Comparison of ENCODE assay signal across 9 cellular contexts in the genomic region with DNA sequence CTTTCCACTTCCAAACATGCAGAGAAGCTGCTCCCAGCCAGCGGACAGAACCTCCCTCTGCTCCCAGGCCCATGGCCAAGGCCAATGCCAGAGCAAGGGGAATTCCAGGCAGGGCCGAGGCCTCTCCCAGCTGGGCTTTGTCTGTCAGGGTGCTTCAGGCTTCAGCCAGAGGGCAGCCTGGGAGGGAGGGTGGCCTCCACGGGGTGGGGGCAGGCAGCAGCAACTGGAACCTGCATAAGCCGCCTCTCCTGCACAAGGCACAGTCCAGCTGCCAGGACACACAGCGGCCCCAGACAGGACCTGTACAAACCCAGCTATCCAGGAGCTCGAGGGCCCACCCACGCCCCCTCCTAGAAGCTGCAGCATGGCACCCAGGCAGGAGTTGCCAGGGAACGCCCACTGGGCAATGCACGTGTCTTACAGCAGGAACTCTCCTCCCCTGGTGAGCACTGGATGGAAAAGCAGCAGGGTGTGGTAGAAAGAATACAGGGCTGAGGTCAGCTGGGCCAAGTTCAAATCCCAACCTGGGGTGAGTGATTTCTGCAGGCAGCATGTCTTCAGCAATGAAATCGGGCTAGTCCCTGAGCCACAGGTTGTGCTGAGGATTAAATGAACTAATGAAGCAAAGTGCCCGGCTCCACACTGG. TPM values are rescaled to one million over a fixed set of nuclear protein-coding genes. Genes with fewer than 3 reads are reported as not detected.
DNase-seq lines count a peak whose midpoint lies in the region; ATAC-seq, FAIRE-seq and TF ChIP-seq lines count a peak whose summit lies in the region.
"Had no signal": no experiment of that assay in that cellular context is flagged by ENCODE, and none has a peak within 500 bp of the region (broad histone marks: within the 10 kb centered on the region; RNA-seq: fewer than 3 reads in every experiment).

No MANE protein-coding gene starts in this region.

- H3K9ac ChIP-seq in GM12878 (ENCODE audit: control insufficient read depth, insufficient read depth, low read length) (no peak overlapping the region), smooth muscle cell (ENCODE audit: low read depth) (no peak overlapping the region)

- ATAC-seq in GM12878: no peak
- no peak for ATAC-seq in GM19452 (IDR thresholded peaks at IDR 0.05; ENCODE audit: unreplicated experiment)
- ATAC-seq: stimulated activated naive CD8-positive, alpha-beta T cell treated with anti-CD3 and anti-CD28 coated beads, Interleukin-15, amount 100 ng/mL, for 72 hours had no signal

- DNase-seq in HK-2 (ENCODE audit: unreplicated experiment) (peak; percentile 80), GM12878 (ENCODE audit: low read depth, low spot score) (no peak), immature natural killer cell (no peak), smooth muscle cell (lab: John Stamatoyannopoulos, UW; ENCODE audit: unreplicated experiment) (peak; percentile 35), germinal center (ENCODE audit: low spot score) (no peak), GOT3 (lab: John Stamatoyannopoulos, UW) (no peak), NCI-H1436 (lab: John Stamatoyannopoulos, UW) (no peak)

- in situ Hi-C loops in GM12878 (cut with MboI): no loop called here

- peaks cover 75% of the 10 kb centered on the region for H3K4me1 ChIP-seq in GM12878 (ENCODE audit: control insufficient read depth, insufficient read depth, low read length)
- H3K4me1 ChIP-seq in smooth muscle cell (ENCODE audit: low read depth): peaks cover 30% of the 10 kb centered on the region

- no peak for TF ChIP-seq RAD21 in GM12878 (IDR thresholded peaks at IDR 0.05; ENCODE audit: insufficient read depth, low read depth, low read length)

- H3K36me3 ChIP-seq in GM12878 (ENCODE audit: control insufficient read depth in 2 of 2, insufficient read depth in 2 of 2, low read length in 1 of 2) (peaks cover 0 to 1% of the 10 kb centered on the region in 2 experiments; a peak in 1 of 4 replicates), smooth muscle cell (ENCODE audit: low read depth) (no peaks in the 10 kb centered on the region)

- H3K4me3 ChIP-seq in GM12878 (no peak overlapping the region), smooth muscle cell (no peak overlapping the region)

- TF ChIP-seq CTCF in GM12878 (IDR thresholded peaks at IDR 0.05 in 2 of 3, conservative IDR thresholded peaks at IDR 0.05 in 1 of 3; ENCODE audit: control insufficient read depth in 2 of 3, extremely low read depth in 1 of 3, insufficient read depth in 1 of 3, low read depth in 3 of 3, low read length in 3 of 3) (no peak), smooth muscle cell (IDR thresholded peaks at IDR 0.05; ENCODE audit: borderline replicate concordance, insufficient read depth, poor library complexity, severe bottlenecking) (no peak)

- no TSS peak for BruUV-seq in GM12878 (replicated peaks; lab: Mats Ljungman, UMichigan)

- H3K27ac ChIP-seq in GM12878 (ENCODE audit: control insufficient read depth, insufficient read depth) (no peak overlapping the region), smooth muscle cell (ENCODE audit: low read depth) (no peak overlapping the region)

- SMC1A ChIA-PET in GM12878 (lab: Charles Lee; ENCODE audit: uncharacterized antibody, unreplicated experiment): interaction anchor here (2.2 to 8.0 kb wide), 2 partner anchors 12 to 49 kb away, joined by 7 to 351 read pairs; no protein-coding TSS in a partner anchor

- no peaks in the 10 kb centered on the region for H3K9me3 Mint-ChIP-seq in immature natural killer cell
- H3K9me3 Mint-ChIP-seq: stimulated activated naive CD8-positive, alpha-beta T cell treated with anti-CD3 and anti-CD28 coated beads, Interleukin-15, amount 100 ng/mL, for 72 hours had no signal

- RAD21 ChIA-PET in GM12878 (lab: Charles Lee; ENCODE audit: unreplicated experiment): interaction anchor here (2.0 to 8.2 kb wide), 2 partner anchors 16 to 48 kb away, joined by 9 to 360 read pairs; no protein-coding TSS in a partner anchor

- peaks cover 98 to 100% of the 10 kb centered on the region in 2 donors for H3K4me1 Mint-ChIP-seq in immature natural killer cell

- no peak overlapping the region for H3K4me2 ChIP-seq in GM12878 (ENCODE audit: control insufficient read depth, insufficient read depth)
- no peak overlapping the region for H3K4me2 ChIP-seq in smooth muscle cell

- peak overlapping the region; percentile 36 to 93 (median 72) for H3K4me3 Mint-ChIP-seq in immature natural killer cell
- H3K4me3 Mint-ChIP-seq: stimulated activated naive CD8-positive, alpha-beta T cell treated with anti-CD3 and anti-CD28 coated beads, Interleukin-15, amount 100 ng/mL, for 72 hours had no signal

- TF ChIP-seq EP300 in GM12878 (IDR thresholded peaks at IDR 0.05; ENCODE audit: borderline replicate concordance in 1 of 2, control insufficient read depth in 1 of 2, low read depth in 2 of 2, low read length in 2 of 2): no peak

- H3K79me2 ChIP-seq in GM12878 (ENCODE audit: control insufficient read depth, insufficient read depth, low read length): peaks cover 50% of the 10 kb centered on the region
- H3K79me2 ChIP-seq in smooth muscle cell (ENCODE audit: low read depth): peaks cover 5% of the 10 kb centered on the region

- WGBS in GM12878 (ENCODE audit: insufficient coverage, insufficient replicate concordance, low lambda C conversion rate, missing lambda C conversion rate): 61% methylated on average over 11 of the region's 11 CpGs
- WGBS in smooth muscle cell (ENCODE audit: low lambda C conversion rate): 73% methylated on average over 11 of the region's 11 CpGs

- H2AFZ ChIP-seq in GM12878 (ENCODE audit: control insufficient read depth, low read depth, low read length) (no peak overlapping the region), smooth muscle cell (ENCODE audit: low read depth) (no peak overlapping the region)

- peaks cover 5 to 14% (median 9%) of the 10 kb centered on the region in 3 donors for H3K36me3 Mint-ChIP-seq in immature natural killer cell

- H4K20me1 ChIP-seq in GM12878 (ENCODE audit: control insufficient read depth, insufficient read depth): no peaks in the 10 kb centered on the region; the same call in 1 of the 2 replicates
- H4K20me1 ChIP-seq in smooth muscle cell (ENCODE audit: low read depth): peaks cover 89% of the 10 kb centered on the region

- peak overlapping the region; percentile 70 to 99 (median 96) for H3K27ac Mint-ChIP-seq in immature natural killer cell
- H3K27ac Mint-ChIP-seq: stimulated activated naive CD8-positive, alpha-beta T cell treated with anti-CD3 and anti-CD28 coated beads, Interleukin-15, amount 100 ng/mL, for 72 hours had no signal

- H3K9me3 ChIP-seq in GM12878 (replicated peaks; ENCODE audit: control insufficient read depth, insufficient read depth, low read length): no peaks in the 10 kb centered on the region
- no peaks in the 10 kb centered on the region for H3K9me3 ChIP-seq in smooth muscle cell (replicated peaks; ENCODE audit: low read depth)

- TF ChIP-seq POLR2A in GM12878 (IDR thresholded peaks at IDR 0.05; ENCODE audit: low read depth, low read length): no peak

- intact Hi-C loops in GM12878 (cut with micrococcal nuclease; ENCODE audit: unreplicated experiment): no loop called here

- CTCF ChIA-PET in GM12878 (lab: Yijun Ruan, JAX): interaction anchor here (1.0 to 1.4 kb wide), 2 partner anchors 13 to 14 kb away, joined by 3 read pairs; no protein-coding TSS in a partner anchor

- no peaks in the 10 kb centered on the region for H3K27me3 ChIP-seq in GM12878 (replicated peaks in 1 of 2; ENCODE audit: control insufficient read depth in 2 of 2, insufficient read depth in 2 of 2, low read length in 1 of 2)
- H3K27me3 ChIP-seq in smooth muscle cell (ENCODE audit: low read depth): no peaks in the 10 kb centered on the region

- H3F3A ChIP-seq in smooth muscle cell (ENCODE audit: low read depth): peaks cover 5% of the 10 kb centered on the region

- H3K27me3 Mint-ChIP-seq in immature natural killer cell (ENCODE audit: low read depth in 3 of 3): peaks cover 10 to 32% (median 27%) of the 10 kb centered on the region in 3 donors

- POLR2A ChIA-PET in GM12878 (lab: Charles Lee): interaction anchor here (0.6 to 5.5 kb wide), 6 partner anchors 12 to 48 kb away, joined by 3 to 31 read pairs (median 3); no protein-coding TSS in a partner anchor

- no peak for FAIRE-seq in GM12878 (lab: Jason Lieb, UNC)

RNA-seq across cellular contexts. Expression of a gene that starts 7.6 kb away (rescaled TPM):
- total RNA-seq in GM12878 (2013; cell fraction: nucleolus; rRNA removed): 50.5 and 56.5 TPM in 2 replicates
- total RNA-seq in GM12878 (2014; rRNA removed) (20.6 and 26.3 TPM in 2 replicates), GM12878 (2014; rRNA removed; fragmentation: Illumina TruSeq; extraction: Trizol) (9.8 and 12.2 TPM in 2 replicates), GM12878 (2021) (25.2 and 26.1 TPM in 2 replicates), smooth muscle cell (6.2 and 9.3 TPM in 2 replicates)
- polyA plus RNA-seq in GM12878 (2011; ENCODE audit: low read depth): 3.7 TPM
- polyA plus RNA-seq in GM12878 (2011; rRNA removed) (6.3 and 8.6 TPM in 2 replicates), GM12878 (2014; fragmentation: Illumina TruSeq; extraction: Trizol) (2.7 and 6.5 TPM in 2 replicates), GM12878 (2014; fragmentation: Nextera tagmentation; extraction: Ambion mirVana) (under 1 TPM; 0.05 to 0.16 TPM), GM12878 (2014; rRNA removed) (14.8 and 15.6 TPM in 2 replicates), GM12878 (2016; fragmentation: Nextera tagmentation; extraction: Ambion mirVana) (1 to 10 TPM; 4.9 to 7.7 TPM), immature natural killer cell (10 to 100 TPM; 12.1 to 62.1 (median 23.8) TPM), smooth muscle cell (5.5 and 9.3 TPM in 2 replicates)
- 10.5 and 14.4 TPM in 2 replicates for polyA plus RNA-seq in GM12878 (2011; cell fraction: cytosol; rRNA removed)
- polyA plus RNA-seq in GM12878 (2011; cell fraction: nucleus; rRNA removed): 14.4 and 19.5 TPM in 2 replicates
- polyA plus RNA-seq in GM12878 (2012): 7.8 and 8.4 TPM in 2 replicates
- polyA minus RNA-seq in GM12878 (2011; rRNA and poly(A)+ RNA removed): 15.6 and 28.6 TPM in 2 replicates
- polyA minus RNA-seq in GM12878 (2011; cell fraction: cytosol; rRNA and poly(A)+ RNA removed): 13.3 and 14.2 TPM in 2 replicates
- polyA minus RNA-seq in GM12878 (2011; cell fraction: nucleus; rRNA and poly(A)+ RNA removed): 11.6 and 25.5 TPM in 2 replicates

RNA-seq across cellular contexts. Expression of a gene that starts 55.1 kb away (rescaled TPM):
- total RNA-seq in GM12878 (2013; cell fraction: nucleolus; rRNA removed): 74.3 and 77.7 TPM in 2 replicates
- total RNA-seq in GM12878 (2014; rRNA removed) (22.2 and 25.1 TPM in 2 replicates), GM12878 (2014; rRNA removed; fragmentation: Illumina TruSeq; extraction: Trizol) (23.8 and 26.2 TPM in 2 replicates), GM12878 (2021) (18.2 and 21.8 TPM in 2 replicates), smooth muscle cell (26.4 and 31.0 TPM in 2 replicates)
- polyA plus RNA-seq in GM12878 (2011; ENCODE audit: low read depth): 11.8 TPM
- polyA plus RNA-seq in GM12878 (2011; rRNA removed) (24.9 and 43.1 TPM in 2 replicates), GM12878 (2014; fragmentation: Illumina TruSeq; extraction: Trizol) (22.4 and 27.1 TPM in 2 replicates), GM12878 (2014; fragmentation: Nextera tagmentation; extraction: Ambion mirVana) (10 to 100 TPM in 1 of 2 experiments, 1 to 10 TPM in 1; 9.1 to 12.9 TPM), GM12878 (2014; rRNA removed) (18.1 and 22.1 TPM in 2 replicates), GM12878 (2016; fragmentation: Nextera tagmentation; extraction: Ambion mirVana) (10 to 100 TPM; 26.2 to 29.3 TPM), immature natural killer cell (10 to 100 TPM; 15.9 to 24.0 (median 18.5) TPM), smooth muscle cell (20.1 and 20.5 TPM in 2 replicates)
- 9.6 and 11.9 TPM in 2 replicates for polyA plus RNA-seq in GM12878 (2011; cell fraction: cytosol; rRNA removed)
- polyA plus RNA-seq in GM12878 (2011; cell fraction: nucleus; rRNA removed): 10.8 and 12.3 TPM in 2 replicates
- polyA plus RNA-seq in GM12878 (2012): 18.8 and 21.5 TPM in 2 replicates
- polyA minus RNA-seq in GM12878 (2011; rRNA and poly(A)+ RNA removed): 7.2 and 12.3 TPM in 2 replicates
- polyA minus RNA-seq in GM12878 (2011; cell fraction: cytosol; rRNA and poly(A)+ RNA removed): 3.7 and 5.9 TPM in 2 replicates
- polyA minus RNA-seq in GM12878 (2011; cell fraction: nucleus; rRNA and poly(A)+ RNA removed): 14.4 and 19.8 TPM in 2 replicates

Comparison
In these comparisons a context has a peak if more than half of its experiments do, and no peak if none do; other contexts are left out.
1. DNase-seq: peak in HK-2 (single experiment) and smooth muscle cell (single experiment); none in GM12878 (single experiment), immature natural killer cell (0 of 3), germinal center (single experiment), GOT3 (single experiment) and NCI-H1436 (single experiment).